In genomic region chr3:121651684-121652083, GRCh38 we compare ENCODE assay signal across 14 cellular contexts. TPM values are rescaled to one million over a fixed set of nuclear protein-coding genes. Genes with fewer than 3 reads are reported as not detected.
DNase-seq lines count a peak whose midpoint lies in the region; ATAC-seq, FAIRE-seq and TF ChIP-seq lines count a peak whose summit lies in the region.
"Had no signal": no experiment of that assay in that cellular context is flagged by ENCODE, and none has a peak within 500 bp of the region (broad histone marks: within the 10 kb centered on the region; RNA-seq: fewer than 3 reads in every experiment).

No MANE protein-coding gene starts in this region.

- no peaks in the 10 kb centered on the region for H4K20me1 ChIP-seq in PC-3 (ENCODE audit: low read length)

- H3K27me3 ChIP-seq in CD8-positive, alpha-beta T cell (ENCODE audit: insufficient read depth, low read length), result no peaks in the 10 kb centered on the region
- H3K27me3 ChIP-seq in PC-3 (ENCODE audit: low read length) (no peaks in the 10 kb centered on the region), esophagus squamous epithelium (no peaks in the 10 kb centered on the region)
- H3K27me3 ChIP-seq: body of pancreas, neural progenitor cell had no signal

- H3K4me3 ChIP-seq in CD8-positive, alpha-beta T cell (ENCODE audit: low read depth, low read length), result no peak overlapping the region
- H3K4me3 ChIP-seq in PC-3 (ENCODE audit: low read length) (no peak overlapping the region), esophagus squamous epithelium (no peak overlapping the region)
- H3K4me3 ChIP-seq: body of pancreas, neural progenitor cell had no signal

- no peak overlapping the region for H3K4me2 ChIP-seq in PC-3 (ENCODE audit: low read length)
- H3K4me2 ChIP-seq: neural progenitor cell had no signal

- H3K27me3 Mint-ChIP-seq in CD8-positive, alpha-beta T cell (ENCODE audit: low read depth), result no peaks in the 10 kb centered on the region
- H3K27me3 Mint-ChIP-seq in immature natural killer cell (ENCODE audit: low read depth in 3 of 3), result no peaks in the 10 kb centered on the region

- POLR2A ChIA-PET in CD8-positive, alpha-beta T cell (lab: Charles Lee), result no interaction called here
- POLR2A ChIA-PET in PC-3 (lab: Charles Lee; ENCODE audit: unreplicated experiment), result no interaction called here

- H3K4me3 Mint-ChIP-seq in CD8-positive, alpha-beta T cell, result no peak overlapping the region
- H3K4me3 Mint-ChIP-seq in immature natural killer cell, result peak overlapping the region in 4 of 5 donors; percentile 7 to 45 (median 26)
- H3K4me3 Mint-ChIP-seq: neural progenitor cell had no signal

- H2AFZ ChIP-seq in PC-3 (ENCODE audit: low read length), result no peak overlapping the region
- H2AFZ ChIP-seq: neural progenitor cell had no signal

- FAIRE-seq in GM19239 (lab: Jason Lieb, UNC), result peak; percentile 53
- FAIRE-seq: kidney, RCC 7860 had no signal

- intact Hi-C loops in CD8-positive, alpha-beta T cell (cut with DNase I, micrococcal nuclease), result loop anchor here (5.0 to 10.0 kb wide), 6 partner anchors 217 to 1557 kb away; partner anchors contain the start of genes GSK3B (in 1 of the 2), HSPBAP1 (in 1 of the 2), LRRC58 (in 1 of the 2) and PARP14 (in 1 of the 2)
- intact Hi-C loops in PC-3 (cut with micrococcal nuclease), result no loop called here
- intact Hi-C loops in esophagus squamous epithelium (cut with DNase I), result no loop called here

- peak overlapping the region; percentile 49 for H3K27ac Mint-ChIP-seq in CD8-positive, alpha-beta T cell
- peak overlapping the region; percentile 13 to 73 (median 44) for H3K27ac Mint-ChIP-seq in immature natural killer cell
- H3K27ac Mint-ChIP-seq: neural progenitor cell had no signal

- no peak for DNase-seq in CD8-positive, alpha-beta T cell
- no peak for DNase-seq in GM19239 (ENCODE audit: insufficient read length, low spot score)
- DNase-seq in PC-3, result peak; percentile 74
- no peak for DNase-seq in immature natural killer cell
- no peak for DNase-seq in nucleus accumbens (lab: John Stamatoyannopoulos, UW)
- DNase-seq in esophagus squamous epithelium (lab: John Stamatoyannopoulos, UW), result no peak
- DNase-seq: activated CD8-positive, alpha-beta memory T cell treated with anti-CD3 and anti-CD28 coated beads, Interleukin-2, amount 50 U/mL, for 48 hours; body of pancreas; DND-41; kidney; stimulated activated naive CD8-positive, alpha-beta T cell treated with anti-CD3 and anti-CD28 coated beads, Interleukin-15, Interleukin-2, amounts not matched to agents 100 U/mL and 50 U/mL, for 24 hours had no signal

- no peaks in the 10 kb centered on the region for H3K79me2 ChIP-seq in PC-3 (ENCODE audit: low read length)

- no peak overlapping the region for H3K9ac ChIP-seq in PC-3 (ENCODE audit: low read length)
- H3K9ac ChIP-seq: neural progenitor cell had no signal

- peaks cover 72% of the 10 kb centered on the region for H3K4me1 Mint-ChIP-seq in CD8-positive, alpha-beta T cell (ENCODE audit: low read depth)
- peaks cover 58 to 86% of the 10 kb centered on the region in 2 donors for H3K4me1 Mint-ChIP-seq in immature natural killer cell
- H3K4me1 Mint-ChIP-seq: neural progenitor cell had no signal

- no peak overlapping the region for H3K27ac ChIP-seq in CD8-positive, alpha-beta T cell (ENCODE audit: low read depth, low read length)
- H3K27ac ChIP-seq in PC-3 (ENCODE audit: low read length) (no peak overlapping the region), esophagus squamous epithelium (no peak overlapping the region)
- H3K27ac ChIP-seq: body of pancreas, neural progenitor cell had no signal

- peaks cover 84% of the 10 kb centered on the region for H3K36me3 Mint-ChIP-seq in CD8-positive, alpha-beta T cell
- peaks cover 22 to 30% (median 22%) of the 10 kb centered on the region in 3 donors for H3K36me3 Mint-ChIP-seq in immature natural killer cell
- H3K36me3 Mint-ChIP-seq: neural progenitor cell had no signal

- peaks cover 48% of the 10 kb centered on the region for H3K36me3 ChIP-seq in CD8-positive, alpha-beta T cell (ENCODE audit: insufficient read depth, low read length)
- H3K36me3 ChIP-seq in PC-3 (ENCODE audit: low read depth, low read length) (no peaks in the 10 kb centered on the region), esophagus squamous epithelium (no peaks in the 10 kb centered on the region)
- H3K36me3 ChIP-seq: neural progenitor cell had no signal

- TF ChIP-seq POLR2A in esophagus squamous epithelium (IDR thresholded peaks at IDR 0.05), result no peak

- TF ChIP-seq CTCF in CD8-positive, alpha-beta T cell (IDR thresholded peaks at IDR 0.05), result no peak
- no peak for TF ChIP-seq CTCF in PC-3 (conservative IDR thresholded peaks at IDR 0.05; ENCODE audit: low read depth, low read length)
- TF ChIP-seq CTCF in esophagus squamous epithelium (IDR thresholded peaks at IDR 0.05), result no peak

- no peaks in the 10 kb centered on the region for H3K9me3 Mint-ChIP-seq in CD8-positive, alpha-beta T cell
- no peaks in the 10 kb centered on the region for H3K9me3 Mint-ChIP-seq in immature natural killer cell
- H3K9me3 Mint-ChIP-seq: neural progenitor cell had no signal

- ATAC-seq in CD8-positive, alpha-beta T cell, result no peak
- no peak for ATAC-seq in PC-3
- no peak for ATAC-seq in HG02840 (IDR thresholded peaks at IDR 0.05; ENCODE audit: low FRiP score, unreplicated experiment)
- ATAC-seq: body of pancreas; stimulated activated naive CD8-positive, alpha-beta T cell treated with anti-CD3 and anti-CD28 coated beads, Interleukin-15, Interleukin-2, amounts not matched to agents 100 U/mL and 50 U/mL, for 24 hours had no signal

- CTCF ChIA-PET in CD8-positive, alpha-beta T cell (lab: Charles Lee), result no interaction called here
- CTCF ChIA-PET in PC-3 (lab: Charles Lee), result no interaction called here

- H3K9me3 ChIP-seq in CD8-positive, alpha-beta T cell (ENCODE audit: low read length), result no peaks in the 10 kb centered on the region
- no peaks in the 10 kb centered on the region for H3K9me3 ChIP-seq in PC-3 (ENCODE audit: low read length)
- H3K9me3 ChIP-seq in esophagus squamous epithelium, result no peaks in the 10 kb centered on the region
- H3K9me3 ChIP-seq: body of pancreas had no signal

- no peaks in the 10 kb centered on the region for H3F3A ChIP-seq in PC-3 (ENCODE audit: low read length, unreplicated experiment)

- no TSS peak for BruUV-seq in PC-3 (replicated peaks; lab: Mats Ljungman, UMichigan)

- no peaks in the 10 kb centered on the region for H3K9me2 ChIP-seq in PC-3 (replicated peaks; ENCODE audit: low read length)

- peaks cover 52% of the 10 kb centered on the region for H3K4me1 ChIP-seq in CD8-positive, alpha-beta T cell (ENCODE audit: insufficient read depth, low read length)
- H3K4me1 ChIP-seq in PC-3 (ENCODE audit: insufficient read depth, low read length) (peaks cover 4% of the 10 kb centered on the region; the same call in 1 of the 2 replicates), esophagus squamous epithelium (peaks cover 0 to 22% (median 5%) of the 10 kb centered on the region in 3 donors)
- H3K4me1 ChIP-seq: body of pancreas, neural progenitor cell had no signal

RNA-seq across cellular contexts. Expression of gene HCLS1, which starts 9.0 kb away (rescaled TPM):
- total RNA-seq in CD8-positive, alpha-beta T cell, result 100 to 1,000 TPM; 162 to 179 TPM
- total RNA-seq in PC-3 (2014; rRNA removed) (3.7 and 5.8 TPM in 2 replicates), esophagus squamous epithelium (10 to 100 TPM in 2 of 4 donors, 1 to 10 TPM in 2; 4.4 to 46.7 (median 17.4) TPM)
- polyA plus RNA-seq in immature natural killer cell, result 100 to 1,000 TPM; 394 to 546 (median 502) TPM

RNA-seq across cellular contexts. Expression of gene FBXO40, which starts 58.5 kb away (rescaled TPM):
- not detected for total RNA-seq in CD8-positive, alpha-beta T cell
- total RNA-seq in PC-3 (2014; rRNA removed) (not detected in 2 replicates), esophagus squamous epithelium (not detected)
- under 1 TPM in 1 of 3 donors, not detected in 2; 0.09 TPM for polyA plus RNA-seq in immature natural killer cell
- total RNA-seq: body of pancreas, kidney had no signal

Comparison
In these comparisons a context has a peak if more than half of its experiments do, and no peak if none do; other contexts are left out.
1. intact Hi-C loops: an anchor here in CD8-positive, alpha-beta T cell (5.0 to 10.0 kb wide); none called in PC-3 and esophagus squamous epithelium.